8 cellular contexts compared by ENCODE assay signal in the genomic region with DNA sequence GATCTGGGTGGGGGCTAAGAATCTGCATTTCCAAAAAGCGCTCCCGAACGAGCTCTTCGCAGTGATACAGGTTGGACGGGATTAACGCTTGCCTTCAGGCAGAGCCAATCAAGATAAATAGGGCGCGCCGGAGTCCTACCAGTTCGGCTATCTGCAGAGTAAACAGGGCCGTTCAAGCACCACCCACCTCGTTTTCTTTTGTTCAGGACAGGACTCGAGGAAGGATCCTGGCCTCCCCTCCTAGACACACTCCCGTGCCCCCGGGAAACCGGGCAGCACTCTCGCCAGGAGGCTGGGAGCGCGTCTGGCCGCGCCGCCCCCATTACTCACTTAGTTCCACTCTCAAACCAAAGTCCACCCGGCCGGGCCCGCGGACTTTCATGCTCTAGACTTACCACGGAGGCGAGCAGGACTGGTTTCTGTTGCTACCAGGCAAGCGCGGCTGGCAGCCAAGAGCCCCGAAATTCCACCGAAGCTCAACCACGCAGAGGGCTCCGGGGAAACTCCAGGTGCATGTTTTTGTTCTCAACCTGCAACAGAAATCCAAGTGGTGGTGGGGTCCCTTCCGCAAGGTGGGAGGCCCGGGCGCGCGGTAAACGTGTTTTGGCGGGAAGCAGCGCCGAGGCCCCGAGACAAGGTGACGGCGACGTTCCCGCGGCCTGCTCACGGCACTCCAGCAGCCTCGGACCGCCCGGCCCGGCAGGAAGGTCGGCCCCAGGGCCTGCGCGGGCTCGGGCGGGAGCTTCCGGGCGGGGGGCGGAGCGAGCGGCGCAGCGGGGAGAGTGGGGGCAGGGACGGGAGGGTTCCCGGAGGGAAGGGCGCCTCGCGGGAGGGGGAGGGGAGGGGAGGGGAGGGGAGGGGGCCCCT. TPM values are rescaled to one million over a fixed set of nuclear protein-coding genes. Genes with fewer than 3 reads are reported as not detected.
DNase-seq lines count a peak whose midpoint lies in the region; ATAC-seq and TF ChIP-seq lines count a peak whose summit lies in the region.

No MANE protein-coding gene starts in this region.

- ATAC-seq in GM18909 (IDR thresholded peaks at IDR 0.05; ENCODE audit: poor library complexity, unreplicated experiment), result peak; percentile 56
- peak; percentile 40 for ATAC-seq in HG03097 (IDR thresholded peaks at IDR 0.05; ENCODE audit: low FRiP score, unreplicated experiment)

- H3K4me3 Mint-ChIP-seq in endothelial cell (ENCODE audit: unreplicated experiment), result peak overlapping the region; percentile 92

- peaks cover 34% of the 10 kb centered on the region for H3K4me1 Mint-ChIP-seq in endothelial cell (ENCODE audit: unreplicated experiment)

- peak; percentile 78 for DNase-seq in ACHN
- peak; percentile 41 for DNase-seq in NCI-H526 treated with DMSO at 0.1 percent for 48 hours (lab: John Stamatoyannopoulos, UW)
- peak; percentile 57 for DNase-seq in activated CD8-positive, alpha-beta memory T cell treated with anti-CD3 and anti-CD28 coated beads, Interleukin-2, amount 50 U/mL, for 4 hours
- DNase-seq in endothelial cell (ENCODE audit: low spot score), result peak; percentile 80
- DNase-seq in mesenteric fat pad (ENCODE audit: low spot score), result peak; percentile 93
- peak; percentile 32 for DNase-seq in stimulated activated CD8-positive, alpha-beta memory T cell treated with anti-CD3 and anti-CD28 coated beads, Interleukin-15, amount 100 ng/mL, for 1 hour (ENCODE audit: low read depth)

- no peak for TF ChIP-seq CTCF in endothelial cell (IDR thresholded peaks at IDR 0.05; ENCODE audit: unreplicated experiment)

- H3K36me3 Mint-ChIP-seq in endothelial cell (ENCODE audit: low read depth, unreplicated experiment), result peaks cover 21% of the 10 kb centered on the region

- peak overlapping the region; percentile 91 for H3K27ac Mint-ChIP-seq in endothelial cell (ENCODE audit: unreplicated experiment)

- in situ Hi-C loops in ACHN (cut with HindIII; ENCODE audit: low pct_ligation_motif_present, low pct_unique_long_range_greater_than_20kb, low sequenced_read_pairs), result no loop called here

- H3K27me3 Mint-ChIP-seq in endothelial cell (ENCODE audit: unreplicated experiment), result peaks cover 10% of the 10 kb centered on the region

- no peaks in the 10 kb centered on the region for H3K9me3 Mint-ChIP-seq in endothelial cell (ENCODE audit: unreplicated experiment)

RNA-seq across cellular contexts. Expression of a gene that starts 12.7 kb away (rescaled TPM):
- total RNA-seq in endothelial cell (ENCODE audit: unreplicated experiment) (194 TPM), mesenteric fat pad (184 TPM)

RNA-seq across cellular contexts. Expression of a gene that starts 24.9 kb away (rescaled TPM):
- total RNA-seq in endothelial cell (ENCODE audit: unreplicated experiment), result not detected
- total RNA-seq in mesenteric fat pad, result not detected

RNA-seq across cellular contexts. Expression of a gene that starts 40.6 kb away (rescaled TPM):
- total RNA-seq in endothelial cell (ENCODE audit: unreplicated experiment) (3.3 TPM), mesenteric fat pad (3.9 TPM)

Comparison
In these comparisons a context has a peak if more than half of its experiments do, and no peak if none do; other contexts are left out.
1. Peak in every context shown above with its lines: DNase-seq and ATAC-seq.
2. DNase-seq: peak in every context shown above with its lines; median percentile 93 in mesenteric fat pad; 80 in endothelial cell; 78 in ACHN; 57 in activated CD8-positive, alpha-beta memory T cell treated with anti-CD3 and anti-CD28 coated beads, Interleukin-2, amount 50 U/mL, for 4 hours; 41 in NCI-H526 treated with DMSO at 0.1 percent for 48 hours; 32 in stimulated activated CD8-positive, alpha-beta memory T cell treated with anti-CD3 and anti-CD28 coated beads, Interleukin-15, amount 100 ng/mL, for 1 hour.